ENCODE assay signal across 8 cellular contexts in genomic region chr6:129730477-129731165, GRCh38. TPM values are rescaled to one million over a fixed set of nuclear protein-coding genes. Genes with fewer than 3 reads are reported as not detected.
DNase-seq lines count a peak whose midpoint lies in the region; ATAC-seq and TF ChIP-seq lines count a peak whose summit lies in the region.

No MANE protein-coding gene starts in this region.

- H3K9me3 Mint-ChIP-seq in WTC11 = 0 out of 2 replicates have a peak, but pooled peaks cover 5% of the 10 kb centered on the region

- peak overlapping the region; percentile 34 for H3K9ac ChIP-seq in HUES6 (ENCODE audit: low read length)
- H3K9ac ChIP-seq in iPS-20b (ENCODE audit: low read depth, low read length) = 0 out of 2 replicates have a peak overlapping the region, but pooled peaks have one; percentile 47

- H3K4me1 ChIP-seq in HUES6 (ENCODE audit: control insufficient read depth, insufficient read depth, low read length) = peaks cover 11% of the 10 kb centered on the region
- H3K4me1 ChIP-seq in iPS-20b (ENCODE audit: insufficient read depth, low read length) = peaks cover 3% of the 10 kb centered on the region; the same call in 1 of the 2 replicates
- peaks cover 0 to 15% of the 10 kb centered on the region in 2 donors for H3K4me1 ChIP-seq in thoracic aorta (ENCODE audit: control insufficient read depth in 1 of 2, low read depth in 2 of 2)

- POLR2A ChIA-PET in WTC11 (lab: Charles Lee) = no interaction called here

- H3K27me3 ChIP-seq in HUES6 (ENCODE audit: control insufficient read depth, insufficient read depth, low read length) (no peaks in the 10 kb centered on the region), iPS-20b (ENCODE audit: insufficient read depth, low read length) (no peaks in the 10 kb centered on the region), thoracic aorta (replicated peaks; ENCODE audit: insufficient read depth) (no peaks in the 10 kb centered on the region)

- no peak for TF ChIP-seq POLR2A in GM18505 (IDR thresholded peaks at IDR 0.05; ENCODE audit: borderline replicate concordance, extremely low read depth, insufficient read depth, insufficient read length)

- no peak for DNase-seq in WTC11 (ENCODE audit: low spot score)
- DNase-seq in thoracic aorta (ENCODE audit: low spot score) = no peak
- DNase-seq in COLO668 (lab: John Stamatoyannopoulos, UW; ENCODE audit: unreplicated experiment) = no peak

- peak; percentile 73 for TF ChIP-seq CTCF in C4-2B (conservative IDR thresholded peaks at IDR 0.05)
- TF ChIP-seq CTCF in WTC11 (IDR thresholded peaks at IDR 0.05) = no peak
- peak; percentile 50 for TF ChIP-seq CTCF in thoracic aorta (IDR thresholded peaks at IDR 0.05)

- no peaks in the 10 kb centered on the region for H3K9me3 ChIP-seq in HUES6 (ENCODE audit: control insufficient read depth, insufficient read depth, low read depth, low read length)
- H3K9me3 ChIP-seq in iPS-20b (ENCODE audit: insufficient read depth, low read depth, low read length) = no peaks in the 10 kb centered on the region
- no peaks in the 10 kb centered on the region for H3K9me3 ChIP-seq in thoracic aorta

- H3K4me3 ChIP-seq in HUES6 (ENCODE audit: low read depth, low read length) (no peak overlapping the region), iPS-20b (ENCODE audit: low read length) (no peak overlapping the region), thoracic aorta (no peak overlapping the region)

- ATAC-seq in GM18511 (IDR thresholded peaks at IDR 0.05; ENCODE audit: unreplicated experiment) (peak; percentile 74), WTC11 (no peak), thoracic aorta (ENCODE audit: insufficient number of reproducible peaks, low FRiP score, low read depth) (no peak), GM18505 (IDR thresholded peaks at IDR 0.05; ENCODE audit: unreplicated experiment) (no peak)

- peaks cover 31% of the 10 kb centered on the region for H3K4me1 Mint-ChIP-seq in WTC11

- H3K27ac ChIP-seq in C4-2B (no peak overlapping the region), HUES6 (ENCODE audit: low read depth, low read length) (0 out of 2 replicates have a peak overlapping the region, but pooled peaks have one; percentile 44), iPS-20b (ENCODE audit: low read length) (no peak overlapping the region), thoracic aorta (no peak overlapping the region)

- no peaks in the 10 kb centered on the region for H3K36me3 ChIP-seq in HUES6 (ENCODE audit: control insufficient read depth, insufficient read depth, low read length)
- H3K36me3 ChIP-seq in iPS-20b (ENCODE audit: insufficient read depth, low read depth, low read length) = no peaks in the 10 kb centered on the region
- H3K36me3 ChIP-seq in thoracic aorta = no peaks in the 10 kb centered on the region

- H3K4me3 Mint-ChIP-seq in WTC11 = no peak overlapping the region

- peak overlapping the region; percentile 84 for H3K27ac Mint-ChIP-seq in WTC11

- no peaks in the 10 kb centered on the region for H3K27me3 Mint-ChIP-seq in WTC11 (ENCODE audit: low read depth)

- CTCF ChIA-PET in WTC11 (lab: Charles Lee) = interaction anchor here (0.7 to 4.1 kb wide), 20 partner anchors 10 to 241 kb away, joined by 3 to 32 read pairs (median 4); partner anchors contain the start of gene ARHGAP18

- H3K36me3 Mint-ChIP-seq in WTC11 = no peaks in the 10 kb centered on the region

TF ChIP-seq in WTC11, 78 proteins besides CTCF, POLR2A, EP300 and RAD21 (continues in another document):
- TF ChIP-seq ZSCAN18 (CRISPR knock-in tag; IDR thresholded peaks at IDR 0.05) (no peak), HMGA2 (CRISPR knock-in tag; IDR thresholded peaks at IDR 0.05) (no peak), PRDM15 (CRISPR knock-in tag; IDR thresholded peaks at IDR 0.05) (no peak), ZNF425 (CRISPR knock-in tag; conservative IDR thresholded peaks at IDR 0.05) (no peak), TEAD4 (CRISPR knock-in tag; IDR thresholded peaks at IDR 0.05) (no peak), ATF6 (CRISPR knock-in tag; IDR thresholded peaks at IDR 0.05) (no peak), SMAD4 (CRISPR knock-in tag; IDR thresholded peaks at IDR 0.05) (no peak), USF2 (CRISPR knock-in tag; IDR thresholded peaks at IDR 0.05) (no peak), E2F5 (CRISPR knock-in tag; IDR thresholded peaks at IDR 0.05) (no peak)

RNA-seq across cellular contexts. Expression of gene ARHGAP18, which starts 20.6 kb away (rescaled TPM):
- total RNA-seq in WTC11 (2021) (3.7 to 4.6 TPM (median 4.4 TPM) in 3 replicates), thoracic aorta (10 to 100 TPM; 24.8 to 37.0 TPM)
